8 cellular contexts compared by ENCODE assay signal in the genomic region with DNA sequence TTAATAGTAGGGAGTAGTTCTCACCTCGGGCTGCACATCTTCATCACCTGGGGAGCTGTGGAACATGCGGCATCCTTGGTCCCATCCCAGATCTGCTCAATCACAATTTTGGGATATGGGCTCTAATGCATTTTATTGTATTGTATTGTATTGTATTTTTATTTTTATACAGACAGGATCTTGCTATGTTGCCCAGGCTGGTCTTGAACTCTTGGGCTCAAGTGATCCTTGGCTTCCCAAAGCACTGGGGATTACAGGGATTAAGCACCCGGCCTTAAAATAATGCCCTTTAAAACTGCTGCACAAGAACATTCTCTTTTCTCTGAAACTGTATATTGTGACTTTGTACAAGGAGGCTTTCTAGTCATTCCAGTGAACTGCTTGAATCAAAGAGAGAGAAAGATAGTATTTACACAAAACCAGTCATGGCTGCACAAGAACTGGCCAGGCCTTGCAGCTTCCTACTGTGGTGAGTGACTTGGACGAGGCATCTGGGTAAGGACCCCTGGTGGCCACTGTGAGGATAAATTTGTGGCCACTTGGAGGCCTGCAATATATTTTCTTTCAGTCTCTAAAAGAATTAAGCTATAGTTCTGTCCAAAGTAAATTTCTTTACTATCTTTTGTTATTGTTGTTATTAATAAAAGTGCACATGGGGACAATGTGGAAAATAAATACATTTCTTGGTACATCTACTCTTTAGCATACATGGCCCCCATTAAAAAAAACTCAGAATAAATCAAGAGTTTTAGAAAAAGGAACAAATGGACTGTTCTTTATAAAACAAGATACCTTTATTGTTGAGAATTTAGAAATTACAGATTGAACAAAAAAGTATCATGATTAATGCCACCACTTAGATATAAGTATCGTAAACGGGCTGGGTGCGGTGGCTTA. TPM values are rescaled to one million over a fixed set of nuclear protein-coding genes. Genes with fewer than 3 reads are reported as not detected.
DNase-seq lines count a peak whose midpoint lies in the region; ATAC-seq and TF ChIP-seq lines count a peak whose summit lies in the region.

No MANE protein-coding gene starts in this region.

- H3K9me3 ChIP-seq in smooth muscle cell (replicated peaks; ENCODE audit: low read depth), result no peaks in the 10 kb centered on the region

- peaks cover 6% of the 10 kb centered on the region for H3F3A ChIP-seq in smooth muscle cell (ENCODE audit: low read depth)

- ATAC-seq in GM21786 (IDR thresholded peaks at IDR 0.05; ENCODE audit: unreplicated experiment) (peak; percentile 74), HG02840 (IDR thresholded peaks at IDR 0.05; ENCODE audit: low FRiP score, unreplicated experiment) (no peak)

- H3K4me3 ChIP-seq in astrocyte of the cerebellum (ENCODE audit: low read depth, low read length), result no peak overlapping the region
- H3K4me3 ChIP-seq in smooth muscle cell, result no peak overlapping the region

- H3K27me3 ChIP-seq in smooth muscle cell (ENCODE audit: low read depth), result no peaks in the 10 kb centered on the region

- in situ Hi-C loops in astrocyte of the cerebellum (cut with HindIII; ENCODE audit: low sequenced_read_pairs), result no loop called here

- H3K9ac ChIP-seq in smooth muscle cell (ENCODE audit: low read depth), result no peak overlapping the region

- H4K20me1 ChIP-seq in smooth muscle cell (ENCODE audit: low read depth), result peaks cover 10% of the 10 kb centered on the region

- WGBS in smooth muscle cell (ENCODE audit: low lambda C conversion rate), result 80% methylated on average over 7 of the region's 7 CpGs

- H3K4me1 ChIP-seq in smooth muscle cell (ENCODE audit: low read depth), result no peaks in the 10 kb centered on the region

- H3K27ac ChIP-seq in smooth muscle cell (ENCODE audit: low read depth), result no peak overlapping the region

- peak; percentile 77 for DNase-seq in DMS114 treated with DMSO at 0.1 percent for 48 hours (lab: John Stamatoyannopoulos, UW; ENCODE audit: unreplicated experiment)
- DNase-seq in NCI-H146 (lab: John Stamatoyannopoulos, UW), result peak; percentile 66
- peak; percentile 37 for DNase-seq in T-helper 9 cell
- peak; percentile 75 for DNase-seq in astrocyte of the cerebellum (ENCODE audit: low read depth)
- peak; percentile 33 to 57 for DNase-seq in hippocampal formation (lab: John Stamatoyannopoulos, UW)
- no peak for DNase-seq in smooth muscle cell (lab: John Stamatoyannopoulos, UW; ENCODE audit: unreplicated experiment)

- no peak overlapping the region for H3K4me2 ChIP-seq in smooth muscle cell

- H3K79me2 ChIP-seq in smooth muscle cell (ENCODE audit: low read depth), result peaks cover 17% of the 10 kb centered on the region

- H3K36me3 ChIP-seq in smooth muscle cell (ENCODE audit: low read depth), result no peaks in the 10 kb centered on the region

- no peak overlapping the region for H2AFZ ChIP-seq in smooth muscle cell (ENCODE audit: low read depth)

- peak; percentile 78 for TF ChIP-seq CTCF in astrocyte of the cerebellum (IDR thresholded peaks at IDR 0.05; ENCODE audit: low read depth, low read length, missing control alignments)
- TF ChIP-seq CTCF in smooth muscle cell (IDR thresholded peaks at IDR 0.05; ENCODE audit: borderline replicate concordance, insufficient read depth, poor library complexity, severe bottlenecking), result peak; percentile 77

RNA-seq across cellular contexts. Expression of gene TBCE, which starts 48.0 kb away (rescaled TPM):
- 24.0 and 31.1 TPM in 2 replicates for total RNA-seq in smooth muscle cell
- 28.4 and 30.5 TPM in 2 replicates for polyA plus RNA-seq in smooth muscle cell
